In genomic region chr5:145946112-145946861, GRCh38 we compare ENCODE assay signal across 1 cellular context.
TF ChIP-seq lines count a peak whose summit lies in the region.

No MANE protein-coding gene starts in this region.

TF ChIP-seq in HCT116, 20 proteins besides CTCF, POLR2A, EP300 and RAD21 (continued from another document):
- TF ChIP-seq REST (IDR thresholded peaks at IDR 0.05; ENCODE audit: low read depth) (no peak), POLR2AphosphoS5 (IDR thresholded peaks at IDR 0.05; ENCODE audit: low read depth, low read length) (peak; percentile 54; the same call in 1 of the 2 replicates), JUND (IDR thresholded peaks at IDR 0.05) (peak; percentile 99), ZNF274 (IDR thresholded peaks at IDR 0.05; ENCODE audit: low read depth, low read length) (no peak)
